8 cellular contexts compared by ENCODE assay signal in genomic region chr9:21688108-21689102, GRCh38.
DNase-seq lines count a peak whose midpoint lies in the region; ATAC-seq, FAIRE-seq and TF ChIP-seq lines count a peak whose summit lies in the region.

No MANE protein-coding gene starts in this region.

- H3K4me3 ChIP-seq in bronchial epithelial cell (ENCODE audit: low read depth, low read length): no peak overlapping the region
- H3K4me3 ChIP-seq in mucosa of descending colon: no peak overlapping the region
- H3K4me3 ChIP-seq in HepG2 (replicated peaks in 1 of 3; ENCODE audit: insufficient read depth in 1 of 3, low read depth in 2 of 3, low read length in 3 of 3): no peak overlapping the region

- intact Hi-C loops in mucosa of descending colon (cut with DNase I, micrococcal nuclease): no loop called here
- intact Hi-C loops in HepG2 (cut with micrococcal nuclease; ENCODE audit: unreplicated experiment): no loop called here

- ATAC-seq in mucosa of descending colon (peak; percentile 26), HepG2 (no peak), HG03139 (IDR thresholded peaks at IDR 0.05; ENCODE audit: unreplicated experiment) (no peak), HG03108 (IDR thresholded peaks at IDR 0.05; ENCODE audit: unreplicated experiment) (no peak)

- H3K27me3 ChIP-seq in bronchial epithelial cell (ENCODE audit: control insufficient read depth, insufficient read depth, low read length): no peaks in the 10 kb centered on the region
- no peaks in the 10 kb centered on the region for H3K27me3 ChIP-seq in HepG2 (ENCODE audit: control insufficient read depth in 1 of 2, insufficient read depth in 2 of 2, low read length in 2 of 2)

- H3K27ac ChIP-seq in HepG2 (ENCODE audit: extremely low read length, insufficient read depth, low read length): no peak overlapping the region

- peak; percentile 35 for DNase-seq in Ammon's horn (ENCODE audit: low spot score)
- peak; percentile 73 for DNase-seq in LoVo (ENCODE audit: low spot score)
- DNase-seq in bronchial epithelial cell (ENCODE audit: low read depth): peak; percentile 95
- DNase-seq in mucosa of descending colon: peak in 1 of 3 donors; percentile 6
- no peak for DNase-seq in GM19238 (ENCODE audit: insufficient read length, low spot score)
- DNase-seq in HepG2 (ENCODE audit: low spot score): no peak

- in situ Hi-C loops in HepG2 (cut with HindIII; ENCODE audit: extremely low pct_ligation_motif_present, low pct_unique_long_range_greater_than_20kb): no loop called here

- no peak for FAIRE-seq in bronchial epithelial cell (lab: Jason Lieb, UNC)
- FAIRE-seq in HepG2 (lab: Jason Lieb, UNC): no peak

- TF ChIP-seq EP300 in HepG2 (IDR thresholded peaks at IDR 0.05; ENCODE audit: low read depth in 2 of 2, low read length in 2 of 2): no peak
- no peak for TF ChIP-seq EP300 in HepG2 (CRISPR knock-in tag; IDR thresholded peaks at IDR 0.05; ENCODE audit: borderline replicate concordance)

- no peaks in the 10 kb centered on the region for H4K20me1 ChIP-seq in HepG2 (ENCODE audit: insufficient read depth, low read length)

- WGBS in HepG2 (ENCODE audit: low lambda C conversion rate): 39% methylated on average over 8 of the region's 8 CpGs

- no peak overlapping the region for H3K4me2 ChIP-seq in HepG2 (ENCODE audit: low read depth, low read length)

- TF ChIP-seq CTCF in bronchial epithelial cell (IDR thresholded peaks at IDR 0.05; ENCODE audit: insufficient read depth, low read length, severe bottlenecking) (no peak), mucosa of descending colon (IDR thresholded peaks at IDR 0.05) (no peak), HepG2 (CRISPR knock-in tag; IDR thresholded peaks at IDR 0.05) (no peak)

- no peaks in the 10 kb centered on the region for H3K4me1 ChIP-seq in mucosa of descending colon (ENCODE audit: low read depth)
- no peaks in the 10 kb centered on the region for H3K4me1 ChIP-seq in HepG2 (ENCODE audit: insufficient read depth, low read length)

- CTCF ChIA-PET in HepG2 (lab: Yijun Ruan, JAX; ENCODE audit: low intra/inter-chr PET ratio, low total read pairs): no interaction called here

- TF ChIP-seq POLR2A in HepG2 (IDR thresholded peaks at IDR 0.05; ENCODE audit: insufficient read depth in 1 of 2, low read depth in 2 of 2, low read length in 2 of 2): no peak

- H3K36me3 ChIP-seq in bronchial epithelial cell (ENCODE audit: control insufficient read depth, insufficient read depth, low read length) (no peaks in the 10 kb centered on the region), mucosa of descending colon (ENCODE audit: low read depth) (no peaks in the 10 kb centered on the region), HepG2 (replicated peaks in 1 of 2; ENCODE audit: control insufficient read depth in 1 of 2, insufficient read depth in 2 of 2, low read length in 2 of 2) (no peaks in the 10 kb centered on the region)

- no peak for TF ChIP-seq RAD21 in HepG2 (CRISPR knock-in tag; IDR thresholded peaks at IDR 0.05)

- no TSS peak for BruUV-seq in HepG2 (replicated peaks; lab: Mats Ljungman, UMichigan)

- no peaks in the 10 kb centered on the region for H3K9me3 ChIP-seq in mucosa of descending colon
- H3K9me3 ChIP-seq in HepG2 (ENCODE audit: low read length): no peaks in the 10 kb centered on the region

- POLR2A ChIA-PET in HepG2 (lab: Yijun Ruan, JAX): no interaction called here

- no peaks in the 10 kb centered on the region for H3K79me2 ChIP-seq in HepG2 (ENCODE audit: insufficient read depth, low read length)

- H2AFZ ChIP-seq in HepG2 (ENCODE audit: low read length): no peak overlapping the region

- no peak overlapping the region for H3K9ac ChIP-seq in HepG2 (ENCODE audit: insufficient read depth, low read depth, low read length)

TF ChIP-seq in HepG2, 621 proteins besides CTCF, POLR2A, EP300 and RAD21:
- no peak for TF ChIP-seq ZFYVE20 (CRISPR knock-in tag; IDR thresholded peaks at IDR 0.05; ENCODE audit: borderline replicate concordance, low read depth)

Comparison
In these comparisons a context has a peak if more than half of its experiments do, and no peak if none do; other contexts are left out.
1. DNase-seq: peak in Ammon's horn (single experiment), LoVo (single experiment) and bronchial epithelial cell (single experiment); none in GM19238 (single experiment) and HepG2 (single experiment).